33 cellular contexts compared by ENCODE assay signal in genomic region chr12:109561711-109562030, GRCh38.
"Had no signal": no experiment of that assay in that cellular context is flagged by ENCODE, and none has a peak within 500 bp of the region (broad histone marks: within the 10 kb centered on the region; RNA-seq: fewer than 3 reads in every experiment).

No MANE protein-coding gene starts in this region.

- ATAC-seq: activated naive CD4-positive, alpha-beta T cell treated with anti-CD3 and anti-CD28 coated beads, Interleukin-2, amount 50 U/mL, for 72 hours; activated T-cell treated with anti-CD3 and anti-CD28 coated beads, Interleukin-2, amount 50 U/mL, for 72 hours; T-helper 17 cell had no signal

- H3K4me1 Mint-ChIP-seq: activated CD4-positive, alpha-beta memory T cell treated with anti-CD3 and anti-CD28 coated beads, Interleukin-2, amount 10 ng/mL, durations not matched to agents 7 days and 5 days; activated CD4-positive, alpha-beta T cell treated with anti-CD3 and anti-CD28 coated beads, Interleukin-2, amount 10 ng/mL, durations not matched to agents 7 days and 5 days; activated naive CD4-positive, alpha-beta T cell treated with anti-CD3 and anti-CD28 coated beads, Interleukin-2, amount 10 ng/mL, durations not matched to agents 7 days and 5 days; activated naive CD8-positive, alpha-beta T cell treated with anti-CD3 and anti-CD28 coated beads, Interleukin-2, amount 10 ng/mL, durations not matched to agents 7 days and 5 days; brain; T-helper 17 cell had no signal

- H3K9me3 Mint-ChIP-seq: brain had no signal

- H3K36me3 ChIP-seq: breast epithelium, colonic mucosa had no signal

- FAIRE-seq: endometrium, endothelial cell of umbilical vein, frontal cortex had no signal

- H3K27me3 Mint-ChIP-seq: activated CD4-positive, alpha-beta memory T cell treated with anti-CD3 and anti-CD28 coated beads, Interleukin-2, amount 10 ng/mL, durations not matched to agents 7 days and 5 days; activated CD4-positive, alpha-beta T cell treated with anti-CD3 and anti-CD28 coated beads, Interleukin-2, amount 10 ng/mL, durations not matched to agents 7 days and 5 days; activated naive CD4-positive, alpha-beta T cell treated with anti-CD3 and anti-CD28 coated beads, Interleukin-2, amount 10 ng/mL, durations not matched to agents 7 days and 5 days; activated naive CD8-positive, alpha-beta T cell treated with anti-CD3 and anti-CD28 coated beads, Interleukin-2, amount 10 ng/mL, durations not matched to agents 7 days and 5 days; activated T-cell treated with anti-CD3 and anti-CD28 coated beads, Interleukin-2, amount 50 U/mL, for 24 hours; brain; T-helper 17 cell had no signal

- H3K27ac Mint-ChIP-seq: activated CD4-positive, alpha-beta memory T cell treated with anti-CD3 and anti-CD28 coated beads, Interleukin-2, amount 10 ng/mL, durations not matched to agents 7 days and 5 days; activated CD4-positive, alpha-beta T cell treated with anti-CD3 and anti-CD28 coated beads, Interleukin-2, amount 10 ng/mL, durations not matched to agents 7 days and 5 days; activated naive CD4-positive, alpha-beta T cell treated with anti-CD3 and anti-CD28 coated beads, Interleukin-2, amount 10 ng/mL, durations not matched to agents 7 days and 5 days; activated naive CD8-positive, alpha-beta T cell treated with anti-CD3 and anti-CD28 coated beads, Interleukin-2, amount 10 ng/mL, durations not matched to agents 7 days and 5 days; activated T-cell treated with anti-CD3 and anti-CD28 coated beads, Interleukin-2, amount 50 U/mL, for 24 hours; activated T-cell treated with anti-CD3 and anti-CD28 coated beads, Interleukin-2, amount 50 U/mL, for 72 hours; T-helper 17 cell; T-helper 2 cell treated with Interferon-gamma antibody and Interleukin-4, amounts not matched to agents 5 μg/mL and 100 μg/mL, for 36 hours had no signal

- H3K4me3 ChIP-seq: ascending aorta, breast epithelium, cardiac muscle cell, colonic mucosa had no signal

- DNase-seq: activated CD4-positive, alpha-beta memory T cell treated with anti-CD3 and anti-CD28 coated beads, Interleukin-2, amount 10 ng/mL, durations not matched to agents 7 days and 5 days; activated CD4-positive, alpha-beta T cell treated with anti-CD3 and anti-CD28 coated beads for 4 hours; activated CD4-positive, alpha-beta T cell treated with anti-CD3 and anti-CD28 coated beads, Interleukin-2, amount 10 ng/mL, durations not matched to agents 7 days and 5 days; activated CD4-positive, alpha-beta T cell treated with anti-CD3 and anti-CD28 coated beads, Interleukin-2, amount 50 U/mL, for 4 hours; activated CD4-positive, CD25-positive, alpha-beta regulatory T cell; activated CD4-positive, CD25-positive, alpha-beta regulatory T cell treated with anti-CD3 and anti-CD28 coated beads, Interleukin-2, amount 50 U/mL, for 72 hours; activated CD8-positive, alpha-beta memory T cell treated with anti-CD3 and anti-CD28 coated beads, Interleukin-2, amount 50 U/mL, for 48 hours; activated gamma-delta T cell; activated naive CD4-positive, alpha-beta T cell; activated naive CD4-positive, alpha-beta T cell treated with anti-CD3 and anti-CD28 coated beads, Interleukin-2, amount 10 ng/mL, durations not matched to agents 7 days and 5 days; activated naive CD8-positive, alpha-beta T cell treated with anti-CD3 and anti-CD28 coated beads, Interleukin-2, amount 10 ng/mL, durations not matched to agents 7 days and 5 days; activated T-cell treated with anti-CD3 and anti-CD28 coated beads for 4 hours; activated T-cell treated with anti-CD3 and anti-CD28 coated beads, Interleukin-2, amount 50 U/mL, for 24 hours; activated T-cell treated with anti-CD3 and anti-CD28 coated beads, Interleukin-2, amount 50 U/mL, for 72 hours; central memory CD4-positive, alpha-beta T cell; cerebellar nuclear complex; colonic mucosa; effector CD8-positive, alpha-beta T cell; foreskin fibroblast; head of caudate nucleus; T-helper 1 cell; T-helper 17 cell; T1000 had no signal

- H3K27me3 ChIP-seq: ascending aorta, breast epithelium, cardiac muscle cell, colonic mucosa had no signal

- H3K27ac ChIP-seq: ascending aorta, breast epithelium, cardiac muscle cell, colonic mucosa, epithelial cell of prostate had no signal

- H3K4me1 ChIP-seq: ascending aorta, breast epithelium had no signal

- H3K9me3 ChIP-seq: ascending aorta, breast epithelium, colonic mucosa had no signal

- H3K4me3 Mint-ChIP-seq: activated CD4-positive, alpha-beta memory T cell treated with anti-CD3 and anti-CD28 coated beads, Interleukin-2, amount 10 ng/mL, durations not matched to agents 7 days and 5 days; activated CD4-positive, alpha-beta T cell treated with anti-CD3 and anti-CD28 coated beads, Interleukin-2, amount 10 ng/mL, durations not matched to agents 7 days and 5 days; activated naive CD4-positive, alpha-beta T cell treated with anti-CD3 and anti-CD28 coated beads, Interleukin-2, amount 10 ng/mL, durations not matched to agents 7 days and 5 days; activated naive CD8-positive, alpha-beta T cell treated with anti-CD3 and anti-CD28 coated beads, Interleukin-2, amount 10 ng/mL, durations not matched to agents 7 days and 5 days; activated T-cell treated with anti-CD3 and anti-CD28 coated beads, Interleukin-2, amount 50 U/mL, for 24 hours; activated T-cell treated with anti-CD3 and anti-CD28 coated beads, Interleukin-2, amount 50 U/mL, for 72 hours; brain; T-helper 17 cell; T-helper 2 cell treated with Interferon-gamma antibody and Interleukin-4, amounts not matched to agents 5 μg/mL and 100 μg/mL, for 36 hours had no signal
